In the genomic region with DNA sequence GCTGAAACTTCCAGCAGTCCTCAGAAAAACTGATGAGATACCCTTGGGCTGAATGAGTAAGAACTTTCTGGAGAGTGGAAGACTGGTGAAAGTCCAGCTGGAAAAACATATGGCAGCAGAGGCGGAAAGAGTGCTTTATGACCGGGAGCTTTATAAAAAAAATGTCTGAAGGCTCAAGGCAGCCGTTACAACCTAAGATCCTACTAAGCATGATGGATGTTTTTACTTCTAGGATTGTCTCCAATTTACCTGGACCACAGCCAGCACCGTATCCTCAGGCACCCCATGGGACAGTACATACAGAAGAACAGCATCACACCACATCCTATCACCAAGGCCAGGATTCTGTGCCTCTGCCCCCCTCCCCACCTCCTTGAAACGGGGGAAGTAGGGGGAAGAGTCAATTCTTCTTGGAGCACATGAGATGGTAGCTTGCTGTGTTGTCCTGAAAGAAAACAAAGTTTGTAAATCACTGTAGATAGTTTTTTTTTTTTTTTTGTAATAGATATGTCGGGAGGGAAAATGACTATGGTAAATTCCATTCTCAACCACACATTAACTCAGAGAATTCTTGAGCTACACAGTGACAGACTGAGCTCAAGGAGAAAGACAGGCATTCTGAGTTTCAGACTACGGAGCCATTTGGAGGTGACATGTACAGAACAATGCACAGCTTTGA, we compare ENCODE assay signal across 14 cellular contexts. TPM values are rescaled to one million over a fixed set of nuclear protein-coding genes. Genes with fewer than 3 reads are reported as not detected.
DNase-seq lines count a peak whose midpoint lies in the region; ATAC-seq and TF ChIP-seq lines count a peak whose summit lies in the region.
"Had no signal": no experiment of that assay in that cellular context is flagged by ENCODE, and none has a peak within 500 bp of the region (broad histone marks: within the 10 kb centered on the region; RNA-seq: fewer than 3 reads in every experiment).

No MANE protein-coding gene starts in this region.

- H3K27ac Mint-ChIP-seq in activated naive CD4-positive, alpha-beta T cell treated with anti-CD3 and anti-CD28 coated beads, Interleukin-2, amount 50 U/mL, for 24 hours = peak overlapping the region; percentile 53
- H3K27ac Mint-ChIP-seq: activated naive CD8-positive, alpha-beta T cell; immature natural killer cell had no signal

- no peak for TF ChIP-seq POLR2A in uterus (IDR thresholded peaks at IDR 0.05)

- H3K9ac ChIP-seq in subcutaneous abdominal adipose tissue (ENCODE audit: low read length in 5 of 5) = no peak overlapping the region

- intact Hi-C loops in uterus (cut with DNase I; ENCODE audit: low total_unique reads) = no loop called here

- no peaks in the 10 kb centered on the region for H3K9me3 Mint-ChIP-seq in activated naive CD4-positive, alpha-beta T cell treated with anti-CD3 and anti-CD28 coated beads, Interleukin-2, amount 50 U/mL, for 24 hours
- H3K9me3 Mint-ChIP-seq: immature natural killer cell had no signal

- H3K27me3 Mint-ChIP-seq in activated naive CD4-positive, alpha-beta T cell treated with anti-CD3 and anti-CD28 coated beads, Interleukin-2, amount 50 U/mL, for 24 hours = no peaks in the 10 kb centered on the region
- H3K27me3 Mint-ChIP-seq: activated naive CD8-positive, alpha-beta T cell had no signal

- H3K4me1 Mint-ChIP-seq in activated naive CD4-positive, alpha-beta T cell treated with anti-CD3 and anti-CD28 coated beads, Interleukin-2, amount 50 U/mL, for 24 hours = peaks cover 3% of the 10 kb centered on the region
- H3K4me1 Mint-ChIP-seq: immature natural killer cell had no signal

- no peak for DNase-seq in activated naive CD4-positive, alpha-beta T cell treated with Interleukin-2 at 50 U/mL for 16 hours
- DNase-seq in RPMI7951 (ENCODE audit: low read depth) (peak; percentile 97), fibroblast of villous mesenchyme (ENCODE audit: low read depth) (peak; percentile 81), DMS153 treated with DMSO at 0.1 percent for 48 hours (lab: John Stamatoyannopoulos, UW; ENCODE audit: unreplicated experiment) (no peak), uterus (no peak)
- DNase-seq: activated CD4-positive, alpha-beta T cell treated with anti-CD3 and anti-CD28 coated beads, Interleukin-2, amount 50 U/mL, for 1 hour; immature natural killer cell; NCI-H1694 treated with DMSO at 0.1 percent for 48 hours; SHP77 treated with DMSO at 0.1 percent for 48 hours; stimulated activated CD4-positive, alpha-beta T cell treated with anti-CD3 and anti-CD28 coated beads, Interleukin-4, amount 100 ng/mL, for 24 hours had no signal

- H3K9me3 ChIP-seq in subcutaneous abdominal adipose tissue (ENCODE audit: control insufficient read depth in 5 of 5, low read length in 5 of 5) (no peaks in the 10 kb centered on the region), uterus (no peaks in the 10 kb centered on the region)

- H3K4me1 ChIP-seq in subcutaneous abdominal adipose tissue (ENCODE audit: control insufficient read depth in 5 of 5, insufficient read depth in 5 of 5, low read length in 5 of 5) (peaks cover 6 to 53% (median 50%) of the 10 kb centered on the region in 5 donors), uterus (no peaks in the 10 kb centered on the region)

- H3K4me3 Mint-ChIP-seq in activated naive CD4-positive, alpha-beta T cell treated with anti-CD3 and anti-CD28 coated beads, Interleukin-2, amount 50 U/mL, for 24 hours = no peak overlapping the region
- H3K4me3 Mint-ChIP-seq: activated naive CD8-positive, alpha-beta T cell; immature natural killer cell had no signal

- ATAC-seq in HG03432 (IDR thresholded peaks at IDR 0.05; ENCODE audit: unreplicated experiment) = no peak

- H3K27ac ChIP-seq in subcutaneous abdominal adipose tissue (ENCODE audit: low read depth, low read length) = peak overlapping the region; percentile 1
- no peak overlapping the region for H3K27ac ChIP-seq in uterus

- H3K27me3 ChIP-seq in subcutaneous abdominal adipose tissue (ENCODE audit: control insufficient read depth in 5 of 5, insufficient read depth in 4 of 5, low read length in 5 of 5) (no peaks in the 10 kb centered on the region), uterus (no peaks in the 10 kb centered on the region)

- H3K36me3 Mint-ChIP-seq in activated naive CD4-positive, alpha-beta T cell treated with anti-CD3 and anti-CD28 coated beads, Interleukin-2, amount 50 U/mL, for 24 hours = no peaks in the 10 kb centered on the region
- H3K36me3 Mint-ChIP-seq: activated naive CD8-positive, alpha-beta T cell; immature natural killer cell had no signal

- H3K36me3 ChIP-seq in subcutaneous abdominal adipose tissue (ENCODE audit: control insufficient read depth in 5 of 5, insufficient read depth in 5 of 5, low read length in 5 of 5) (no peaks in the 10 kb centered on the region), uterus (no peaks in the 10 kb centered on the region)

- H3K4me3 ChIP-seq in fibroblast of villous mesenchyme (ENCODE audit: low read depth, low read length) = no peak overlapping the region
- no peak overlapping the region for H3K4me3 ChIP-seq in subcutaneous abdominal adipose tissue (ENCODE audit: low read depth in 1 of 5, low read length in 5 of 5)
- no peak overlapping the region for H3K4me3 ChIP-seq in uterus

- TF ChIP-seq CTCF in fibroblast of villous mesenchyme (IDR thresholded peaks at IDR 0.05; ENCODE audit: insufficient read depth, low read depth, low read length) (no peak), uterus (IDR thresholded peaks at IDR 0.05) (no peak)

RNA-seq across cellular contexts. Expression of gene IRF2BP2, which starts 11.8 kb away (rescaled TPM):
- 41.6 and 47.7 TPM in 2 replicates for total RNA-seq in RPMI7951 (2014; rRNA removed; shearing (Covaris generic))
- total RNA-seq in fibroblast of villous mesenchyme (53.1 and 60.9 TPM in 2 replicates), uterus (100 to 1,000 TPM in 3 of 4 donors, 10 to 100 TPM in 1; 56.8 to 182 (median 124) TPM)

Comparison
In these comparisons a context has a peak if more than half of its experiments do, and no peak if none do; other contexts are left out.
1. DNase-seq: peak in RPMI7951 (single experiment) and fibroblast of villous mesenchyme (single experiment); none in activated naive CD4-positive, alpha-beta T cell treated with Interleukin-2 at 50 U/mL for 16 hours (single experiment), DMS153 treated with DMSO at 0.1 percent for 48 hours (single experiment) and uterus (0 of 2).